8 cellular contexts compared by ENCODE assay signal in the genomic region with DNA sequence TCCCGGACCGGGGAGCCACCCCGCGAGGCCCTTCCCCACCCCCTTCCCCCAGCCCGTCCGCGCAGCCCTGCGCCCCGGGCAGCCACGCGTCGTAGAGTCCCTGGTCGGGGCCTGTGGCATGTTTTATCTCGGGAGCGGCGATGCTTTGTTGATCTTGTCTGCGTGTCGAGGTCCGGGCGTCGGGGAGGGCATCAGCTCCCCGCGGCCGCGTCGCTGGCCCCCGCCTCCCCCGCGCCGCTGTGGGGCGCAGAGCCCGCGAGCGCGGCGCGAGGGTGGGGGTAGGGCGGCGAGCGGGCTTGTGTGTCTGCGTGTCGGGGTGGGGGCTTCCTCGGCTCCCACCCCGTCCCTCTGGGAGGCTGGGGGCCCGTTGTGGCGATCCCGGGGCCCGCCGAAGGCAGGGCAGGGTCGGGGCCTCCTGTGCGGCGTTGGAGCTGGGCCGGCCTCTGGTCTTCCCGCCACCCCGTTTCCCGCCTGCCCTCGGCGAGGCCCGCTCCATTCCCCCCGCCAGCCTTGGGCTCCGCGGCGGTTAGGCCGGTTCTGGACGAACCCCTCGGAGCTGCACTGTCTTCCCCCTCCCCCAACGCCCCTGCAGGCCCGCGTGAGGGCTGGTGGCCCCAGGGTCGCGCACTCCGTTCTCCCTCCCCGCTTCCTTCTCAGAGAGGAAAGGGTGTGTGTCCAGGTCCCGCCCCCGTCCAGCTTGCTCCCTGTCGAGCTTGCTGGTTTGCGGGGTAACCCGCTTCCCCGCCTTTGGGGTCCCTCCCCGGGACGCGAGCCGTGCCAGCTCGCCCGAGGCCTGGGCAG. TPM values are rescaled to one million over a fixed set of nuclear protein-coding genes. Genes with fewer than 3 reads are reported as not detected.
DNase-seq lines count a peak whose midpoint lies in the region; ATAC-seq and TF ChIP-seq lines count a peak whose summit lies in the region.

No MANE protein-coding gene starts in this region.

- peak; percentile 24 for ATAC-seq in GM21619 (IDR thresholded peaks at IDR 0.05; ENCODE audit: unreplicated experiment)
- ATAC-seq in WTC11 = peak; percentile 1

- POLR2A ChIA-PET in WTC11 (lab: Charles Lee) = interaction anchor here (0.8 to 1.5 kb wide), 3 partner anchors 8 to 125 kb away, joined by 3 to 6 read pairs (median 5); partner anchors contain the start of gene C3orf33

- CTCF ChIA-PET in WTC11 (lab: Charles Lee) = interaction anchor here (0.8 to 3.5 kb wide), 3 partner anchors 18 to 133 kb away, joined by 4 to 44 read pairs (median 9); partner anchors contain the start of gene C3orf33

- no peak for TF ChIP-seq CTCF in WTC11 (IDR thresholded peaks at IDR 0.05)

- no peaks in the 10 kb centered on the region for H3K9me3 Mint-ChIP-seq in IgD-negative memory B cell
- no peaks in the 10 kb centered on the region for H3K9me3 Mint-ChIP-seq in WTC11

- peak; percentile 44 for DNase-seq in G401 (ENCODE audit: low spot score)
- DNase-seq in WTC11 (ENCODE audit: low spot score) = peak; percentile 60
- peak; percentile 27 for DNase-seq in central memory CD4-positive, alpha-beta T cell
- peak; percentile 79 for DNase-seq in left kidney (ENCODE audit: low read depth, low spot score)
- peak; percentile 53 to 62 for DNase-seq in stimulated activated CD4-positive, alpha-beta T cell treated with anti-CD3 and anti-CD28 coated beads, Interleukin-2, amount 100 ng/mL, for 24 hours
- no peak for DNase-seq in NCI-H524 treated with DMSO at 0.1 percent for 48 hours (lab: John Stamatoyannopoulos, UW)

- H3K4me1 Mint-ChIP-seq in IgD-negative memory B cell = peaks cover 19 to 23% (median 19%) of the 10 kb centered on the region in 3 donors
- peaks cover 40% of the 10 kb centered on the region for H3K4me1 Mint-ChIP-seq in WTC11

- H3K4me3 Mint-ChIP-seq in IgD-negative memory B cell (peak overlapping the region; percentile 92 to 98 (median 94)), WTC11 (peak overlapping the region; percentile 96)

- H3K27me3 Mint-ChIP-seq in IgD-negative memory B cell (no peaks in the 10 kb centered on the region), WTC11 (ENCODE audit: low read depth) (no peaks in the 10 kb centered on the region)

- in situ Hi-C loops in G401 (cut with HindIII; ENCODE audit: low sequenced_read_pairs) = no loop called here

- H3K27ac Mint-ChIP-seq in IgD-negative memory B cell (peak overlapping the region; percentile 86 to 92 (median 88)), WTC11 (peak overlapping the region; percentile 93; the same call in 1 of the 2 replicates)

- H3K36me3 Mint-ChIP-seq in IgD-negative memory B cell = no peaks in the 10 kb centered on the region
- H3K36me3 Mint-ChIP-seq in WTC11 = no peaks in the 10 kb centered on the region

TF ChIP-seq in WTC11, 78 proteins besides CTCF, POLR2A, EP300 and RAD21:
- no peak for TF ChIP-seq FOXJ3 (CRISPR knock-in tag; IDR thresholded peaks at IDR 0.05; ENCODE audit: borderline replicate concordance)
- TF ChIP-seq ZNF416 (CRISPR knock-in tag; IDR thresholded peaks at IDR 0.05) = no peak
- TF ChIP-seq SOX15 (CRISPR knock-in tag; IDR thresholded peaks at IDR 0.05) = no peak
- peak; percentile 38; the same call in 1 of the 2 replicates for TF ChIP-seq ETV6 (CRISPR knock-in tag; IDR thresholded peaks at IDR 0.05)
- TF ChIP-seq E2F5 (CRISPR knock-in tag; IDR thresholded peaks at IDR 0.05) = peak; percentile 75; the same call in 1 of the 2 replicates
- TF ChIP-seq NR1H2 (CRISPR knock-in tag; IDR thresholded peaks at IDR 0.05) = no peak
- TF ChIP-seq ZSCAN18 (CRISPR knock-in tag; IDR thresholded peaks at IDR 0.05) = no peak
- TF ChIP-seq ZNF232 (CRISPR knock-in tag; IDR thresholded peaks at IDR 0.05) = 0 out of 2 replicates have a peak, but pooled peaks have one; percentile 43
- no peak for TF ChIP-seq ZNF121 (CRISPR knock-in tag; IDR thresholded peaks at IDR 0.05)
- no peak for TF ChIP-seq TEAD1 (CRISPR knock-in tag; IDR thresholded peaks at IDR 0.05)
- no peak for TF ChIP-seq KAT7 (CRISPR knock-in tag; IDR thresholded peaks at IDR 0.05; ENCODE audit: borderline replicate concordance)
- TF ChIP-seq, protein P1, sequence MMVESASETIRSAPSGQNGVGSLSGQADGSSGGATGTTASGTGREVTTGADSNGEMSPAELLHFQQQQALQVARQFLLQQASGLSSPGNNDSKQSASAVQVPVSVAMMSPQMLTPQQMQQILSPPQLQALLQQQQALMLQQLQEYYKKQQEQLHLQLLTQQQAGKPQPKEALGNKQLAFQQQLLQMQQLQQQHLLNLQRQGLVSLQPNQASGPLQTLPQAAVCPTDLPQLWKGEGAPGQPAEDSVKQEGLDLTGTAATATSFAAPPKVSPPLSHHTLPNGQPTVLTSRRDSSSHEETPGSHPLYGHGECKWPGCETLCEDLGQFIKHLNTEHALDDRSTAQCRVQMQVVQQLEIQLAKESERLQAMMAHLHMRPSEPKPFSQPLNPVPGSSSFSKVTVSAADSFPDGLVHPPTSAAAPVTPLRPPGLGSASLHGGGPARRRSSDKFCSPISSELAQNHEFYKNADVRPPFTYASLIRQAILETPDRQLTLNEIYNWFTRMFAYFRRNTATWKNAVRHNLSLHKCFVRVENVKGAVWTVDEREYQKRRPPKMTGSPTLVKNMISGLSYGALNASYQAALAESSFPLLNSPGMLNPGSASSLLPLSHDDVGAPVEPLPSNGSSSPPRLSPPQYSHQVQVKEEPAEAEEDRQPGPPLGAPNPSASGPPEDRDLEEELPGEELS (CRISPR knock-in tag; IDR thresholded peaks at IDR 0.05) = peak; percentile 76; the same call in 1 of the 2 replicates
- 0 out of 2 replicates have a peak, but pooled peaks have one; percentile 49 for TF ChIP-seq ESRRA (CRISPR knock-in tag; IDR thresholded peaks at IDR 0.05; ENCODE audit: borderline replicate concordance)
- 0 out of 2 replicates have a peak, but pooled peaks have one; percentile 16 for TF ChIP-seq SMAD3 (CRISPR knock-in tag; IDR thresholded peaks at IDR 0.05; ENCODE audit: borderline replicate concordance)
- TF ChIP-seq MYBL2 (CRISPR knock-in tag; IDR thresholded peaks at IDR 0.05) = peak; percentile 74; the same call in 1 of the 2 replicates
- peak; percentile 14; the same call in 1 of the 2 replicates for TF ChIP-seq FOXP1 (CRISPR knock-in tag; IDR thresholded peaks at IDR 0.05; ENCODE audit: borderline replicate concordance)
- TF ChIP-seq IRF1 (CRISPR knock-in tag; IDR thresholded peaks at IDR 0.05) = peak; percentile 72; the same call in 1 of the 2 replicates
- no peak for TF ChIP-seq ZNF671 (CRISPR knock-in tag; IDR thresholded peaks at IDR 0.05)
- TF ChIP-seq NR3C1 (CRISPR knock-in tag; conservative IDR thresholded peaks at IDR 0.05; ENCODE audit: low read depth) = no peak
- TF ChIP-seq RELA (CRISPR knock-in tag; IDR thresholded peaks at IDR 0.05; ENCODE audit: borderline replicate concordance) = 0 out of 2 replicates have a peak, but pooled peaks have one; percentile 3
- TF ChIP-seq, protein P2, sequence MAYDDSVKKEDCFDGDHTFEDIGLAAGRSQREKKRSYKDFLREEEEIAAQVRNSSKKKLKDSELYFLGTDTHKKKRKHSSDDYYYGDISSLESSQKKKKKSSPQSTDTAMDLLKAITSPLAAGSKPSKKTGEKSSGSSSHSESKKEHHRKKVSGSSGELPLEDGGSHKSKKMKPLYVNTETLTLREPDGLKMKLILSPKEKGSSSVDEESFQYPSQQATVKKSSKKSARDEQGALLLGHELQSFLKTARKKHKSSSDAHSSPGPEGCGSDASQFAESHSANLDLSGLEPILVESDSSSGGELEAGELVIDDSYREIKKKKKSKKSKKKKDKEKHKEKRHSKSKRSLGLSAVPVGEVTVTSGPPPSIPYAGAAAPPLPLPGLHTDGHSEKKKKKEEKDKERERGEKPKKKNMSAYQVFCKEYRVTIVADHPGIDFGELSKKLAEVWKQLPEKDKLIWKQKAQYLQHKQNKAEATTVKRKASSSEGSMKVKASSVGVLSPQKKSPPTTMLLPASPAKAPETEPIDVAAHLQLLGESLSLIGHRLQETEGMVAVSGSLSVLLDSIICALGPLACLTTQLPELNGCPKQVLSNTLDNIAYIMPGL (CRISPR knock-in tag; IDR thresholded peaks at IDR 0.05) = 0 out of 2 replicates have a peak, but pooled peaks have one; percentile 6
- TF ChIP-seq SP1 (CRISPR knock-in tag; conservative IDR thresholded peaks at IDR 0.05) = peak; percentile 22; the same call in 1 of the 2 replicates
- no peak for TF ChIP-seq JAZF1 (CRISPR knock-in tag; IDR thresholded peaks at IDR 0.05)

RNA-seq across cellular contexts. Expression of gene GMPS, which starts 0.7 kb away (rescaled TPM):
- 23.4 and 35.9 TPM in 2 replicates for total RNA-seq in G401 (2014; rRNA removed; shearing (Covaris generic))
- 47.1 TPM for polyA plus RNA-seq in IgD-negative memory B cell
- total RNA-seq in WTC11 (2021) = 125 to 136 TPM (median 128 TPM) in 3 replicates

RNA-seq across cellular contexts. Expression of gene SLC33A1, which starts 16.9 kb away (rescaled TPM):
- 19.7 TPM in 2 replicates for total RNA-seq in G401 (2014; rRNA removed; shearing (Covaris generic))
- polyA plus RNA-seq in IgD-negative memory B cell = 13.0 TPM
- total RNA-seq in WTC11 (2021) = 19.8 to 24.9 TPM (median 21.6 TPM) in 3 replicates
